Comparison of ENCODE assay signal across 1 cellular context in genomic region chr7:131255242-131255641, GRCh38.
TF ChIP-seq lines count a peak whose summit lies in the region.

No MANE protein-coding gene starts in this region.

TF ChIP-seq in K562, 482 proteins besides CTCF, POLR2A, EP300 and RAD21 (continued from another document):
- TF ChIP-seq, protein P1, sequence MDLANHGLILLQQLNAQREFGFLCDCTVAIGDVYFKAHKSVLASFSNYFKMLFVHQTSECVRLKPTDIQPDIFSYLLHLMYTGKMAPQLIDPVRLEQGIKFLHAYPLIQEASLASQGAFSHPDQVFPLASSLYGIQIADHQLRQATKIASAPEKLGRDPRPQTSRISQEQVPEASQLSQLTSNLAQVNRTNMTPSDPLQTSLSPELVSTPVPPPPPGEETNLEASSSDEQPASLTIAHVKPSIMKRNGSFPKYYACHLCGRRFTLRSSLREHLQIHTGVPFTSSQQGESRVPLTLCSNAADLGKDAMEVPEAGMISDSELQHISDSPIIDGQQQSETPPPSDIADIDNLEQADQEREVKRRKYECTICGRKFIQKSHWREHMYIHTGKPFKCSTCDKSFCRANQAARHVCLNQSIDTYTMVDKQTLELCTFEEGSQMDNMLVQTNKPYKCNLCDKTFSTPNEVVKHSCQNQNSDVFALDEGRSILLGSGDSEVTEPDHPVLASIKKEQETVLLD (IDR thresholded peaks at IDR 0.05) = no peak
- TF ChIP-seq FOXK2 (conservative IDR thresholded peaks at IDR 0.05 in 1 of 2, IDR thresholded peaks at IDR 0.05 in 1 of 2; ENCODE audit: low read depth in 2 of 2) (0 out of 4 replicates have a peak, but pooled peaks of 1 of the 2 experiments have one; percentile 20), RNF2 (IDR thresholded peaks at IDR 0.05) (no peak), GABPB1 (CRISPR knock-in tag; IDR thresholded peaks at IDR 0.05) (no peak), NFE2 (IDR thresholded peaks at IDR 0.05; ENCODE audit: low read depth) (no peak), KDM2B (CRISPR knock-in tag; IDR thresholded peaks at IDR 0.05) (no peak), SMARCA5 (IDR thresholded peaks at IDR 0.05) (0 out of 2 replicates have a peak, but pooled peaks have one; percentile 29), MXI1 (IDR thresholded peaks at IDR 0.05; ENCODE audit: low read depth, low read length) (no peak), CLOCK (CRISPR knock-in tag; IDR thresholded peaks at IDR 0.05; ENCODE audit: borderline replicate concordance) (no peak), SMAD4 (CRISPR knock-in tag; conservative IDR thresholded peaks at IDR 0.05) (no peak), SRSF1 (IDR thresholded peaks at IDR 0.05; ENCODE audit: low read depth, low read length) (no peak), ZNF124 (CRISPR knock-in tag; IDR thresholded peaks at IDR 0.05) (no peak), MCM3 (IDR thresholded peaks at IDR 0.05) (no peak), ETV1 (tag; conservative IDR thresholded peaks at IDR 0.05; ENCODE audit: low read depth) (0 out of 2 replicates have a peak, but pooled peaks have one; percentile 12), ZBTB7A (IDR thresholded peaks at IDR 0.05; ENCODE audit: borderline replicate concordance, control insufficient read depth, low read depth, low read length) (no peak), CBX5 (IDR thresholded peaks at IDR 0.05; ENCODE audit: borderline replicate concordance, low read depth) (peak; percentile 97), TRIM24 (IDR thresholded peaks at IDR 0.05) (peak; percentile 67 to 86), ZNF146 (CRISPR knock-in tag; IDR thresholded peaks at IDR 0.05; ENCODE audit: unreplicated experiment) (peak; percentile 9), BRF1 (IDR thresholded peaks at IDR 0.05; ENCODE audit: borderline replicate concordance, extremely low read depth, insufficient read length) (no peak), TAF7 (tag; IDR thresholded peaks at IDR 0.05) (no peak), MCM7 (IDR thresholded peaks at IDR 0.05) (no peak), MNT (conservative IDR thresholded peaks at IDR 0.05) (no peak), ZNF668 (CRISPR knock-in tag; IDR thresholded peaks at IDR 0.05) (no peak)
- TF ChIP-seq, protein P2, sequence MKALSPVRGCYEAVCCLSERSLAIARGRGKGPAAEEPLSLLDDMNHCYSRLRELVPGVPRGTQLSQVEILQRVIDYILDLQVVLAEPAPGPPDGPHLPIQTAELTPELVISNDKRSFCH (CRISPR knock-in tag; IDR thresholded peaks at IDR 0.05) = no peak
- TF ChIP-seq, protein P2 (tag; IDR thresholded peaks at IDR 0.05) = no peak
